Comparison of ENCODE assay signal across 13 cellular contexts in genomic region chr18:67783215-67783946, GRCh38.
DNase-seq lines count a peak whose midpoint lies in the region; ATAC-seq and TF ChIP-seq lines count a peak whose summit lies in the region.
"Had no signal": no experiment of that assay in that cellular context is flagged by ENCODE, and none has a peak within 500 bp of the region (broad histone marks: within the 10 kb centered on the region; RNA-seq: fewer than 3 reads in every experiment).

No MANE protein-coding gene starts in this region.

- no peaks in the 10 kb centered on the region for H3K9me3 ChIP-seq in adipocyte (ENCODE audit: control insufficient read depth, low read length)

- DNase-seq in HFF-Myc (ENCODE audit: extremely low read depth, low read depth) (peak; percentile 56), adipocyte (ENCODE audit: low read depth) (peak; percentile 81), iris pigment epithelial cell (ENCODE audit: low read depth) (peak; percentile 91), progenitor cell of endocrine pancreas (ENCODE audit: low spot score, unreplicated experiment) (no peak)
- DNase-seq: glutamatergic neuron; NCI-H748 treated with DMSO at 0.1 percent for 48 hours; stimulated activated CD4-positive, alpha-beta T cell treated with anti-CD3 and anti-CD28 coated beads, Interleukin-12 subunit alpha, Interleukin-12 subunit beta, amount 100 ng/mL, for 4 hours had no signal

- no peaks in the 10 kb centered on the region for H3K27me3 Mint-ChIP-seq in progenitor cell of endocrine pancreas
- H3K27me3 Mint-ChIP-seq: stimulated activated memory B cell treated with anti-CD40 and anti-IgM and Interleukin-4, amounts not matched to agents 10 μg/mL and 1 μg/mL and 100 μg/mL, for 72 hours had no signal

- no peak overlapping the region for H3K4me3 ChIP-seq in ACC112 (ENCODE audit: low read depth, low read length)
- no peak overlapping the region for H3K4me3 ChIP-seq in HFF-Myc (replicated peaks; ENCODE audit: low read depth, low read length)
- no peak overlapping the region for H3K4me3 ChIP-seq in adipocyte (ENCODE audit: low read length)

- no peaks in the 10 kb centered on the region for H3K36me3 Mint-ChIP-seq in progenitor cell of endocrine pancreas (ENCODE audit: insufficient read depth)
- H3K36me3 Mint-ChIP-seq: stimulated activated memory B cell treated with anti-CD40 and anti-IgM and Interleukin-4, amounts not matched to agents 10 μg/mL and 1 μg/mL and 100 μg/mL, for 72 hours had no signal

- peak overlapping the region; percentile 33 for H3K9ac ChIP-seq in adipocyte (ENCODE audit: low read length)

- peaks cover 18% of the 10 kb centered on the region for H3K4me1 ChIP-seq in ACC112 (ENCODE audit: control insufficient read depth, insufficient read depth, low read length, unreplicated experiment)
- H3K4me1 ChIP-seq in adipocyte (ENCODE audit: control insufficient read depth, insufficient read depth, low read length) = peaks cover 14% of the 10 kb centered on the region

- H3K9me3 Mint-ChIP-seq in progenitor cell of endocrine pancreas (ENCODE audit: low read depth) = no peaks in the 10 kb centered on the region
- H3K9me3 Mint-ChIP-seq: T-helper 1 cell treated with Interleukin-12 subunit alpha and Interleukin-12 subunit beta and Interleukin-4 antibody, amounts not matched to agents 30 μg/mL and 1 μg/mL, for 36 hours had no signal

- H3K4me3 Mint-ChIP-seq in progenitor cell of endocrine pancreas (ENCODE audit: low read depth) = no peak overlapping the region
- H3K4me3 Mint-ChIP-seq: stimulated activated memory B cell treated with anti-CD40 and anti-IgM and Interleukin-4, amounts not matched to agents 10 μg/mL and 1 μg/mL and 100 μg/mL, for 72 hours; T-helper 1 cell treated with Interleukin-12 subunit alpha and Interleukin-12 subunit beta and Interleukin-4 antibody, amounts not matched to agents 30 μg/mL and 1 μg/mL, for 36 hours had no signal

- TF ChIP-seq CTCF in HFF-Myc (IDR thresholded peaks at IDR 0.05; ENCODE audit: low read depth, low read length, missing control alignments) (no peak), progenitor cell of endocrine pancreas (IDR thresholded peaks at IDR 0.05; ENCODE audit: unreplicated experiment) (no peak)

- no peaks in the 10 kb centered on the region for H3K79me2 ChIP-seq in ACC112 (ENCODE audit: control insufficient read depth, insufficient read depth, low read length, unreplicated experiment)

- H3K27ac ChIP-seq in ACC112 (ENCODE audit: low read depth, low read length) = peak overlapping the region; percentile 82

- H3K4me1 Mint-ChIP-seq in progenitor cell of endocrine pancreas (ENCODE audit: low read depth) = peaks cover 10% of the 10 kb centered on the region
- H3K4me1 Mint-ChIP-seq: stimulated activated memory B cell treated with anti-CD40 and anti-IgM and Interleukin-4, amounts not matched to agents 10 μg/mL and 1 μg/mL and 100 μg/mL, for 72 hours had no signal

- H3K36me3 ChIP-seq in ACC112 (ENCODE audit: insufficient read depth, low read length) = no peaks in the 10 kb centered on the region
- H3K36me3 ChIP-seq in adipocyte (ENCODE audit: control insufficient read depth, insufficient read depth, low read length, severe bottlenecking) = no peaks in the 10 kb centered on the region

- no peak overlapping the region for H3K27ac Mint-ChIP-seq in progenitor cell of endocrine pancreas
- H3K27ac Mint-ChIP-seq: stimulated activated memory B cell treated with anti-CD40 and anti-IgM and Interleukin-4, amounts not matched to agents 10 μg/mL and 1 μg/mL and 100 μg/mL, for 72 hours; T-helper 1 cell treated with Interleukin-12 subunit alpha and Interleukin-12 subunit beta and Interleukin-4 antibody, amounts not matched to agents 30 μg/mL and 1 μg/mL, for 36 hours had no signal

- H3K27me3 ChIP-seq in ACC112 (ENCODE audit: insufficient read depth, low read length) (no peaks in the 10 kb centered on the region), adipocyte (replicated peaks; ENCODE audit: control insufficient read depth, insufficient read depth, low read length) (no peaks in the 10 kb centered on the region)

- H2AFZ ChIP-seq in ACC112 (ENCODE audit: low read length, unreplicated experiment) = peak overlapping the region; percentile 78

- no peak for ATAC-seq in HG03442 (IDR thresholded peaks at IDR 0.05; ENCODE audit: unreplicated experiment)
- no peak for ATAC-seq in HG02588 (IDR thresholded peaks at IDR 0.05; ENCODE audit: unreplicated experiment)
- ATAC-seq in HG03354 (IDR thresholded peaks at IDR 0.05; ENCODE audit: poor library complexity, severe bottlenecking, unreplicated experiment) = no peak
- ATAC-seq: stimulated activated memory B cell treated with anti-CD40 and anti-IgM and Interleukin-4, amounts not matched to agents 10 μg/mL and 1 μg/mL and 100 μg/mL, for 72 hours had no signal
